ENCODE assay signal across 8 cellular contexts in the genomic region with DNA sequence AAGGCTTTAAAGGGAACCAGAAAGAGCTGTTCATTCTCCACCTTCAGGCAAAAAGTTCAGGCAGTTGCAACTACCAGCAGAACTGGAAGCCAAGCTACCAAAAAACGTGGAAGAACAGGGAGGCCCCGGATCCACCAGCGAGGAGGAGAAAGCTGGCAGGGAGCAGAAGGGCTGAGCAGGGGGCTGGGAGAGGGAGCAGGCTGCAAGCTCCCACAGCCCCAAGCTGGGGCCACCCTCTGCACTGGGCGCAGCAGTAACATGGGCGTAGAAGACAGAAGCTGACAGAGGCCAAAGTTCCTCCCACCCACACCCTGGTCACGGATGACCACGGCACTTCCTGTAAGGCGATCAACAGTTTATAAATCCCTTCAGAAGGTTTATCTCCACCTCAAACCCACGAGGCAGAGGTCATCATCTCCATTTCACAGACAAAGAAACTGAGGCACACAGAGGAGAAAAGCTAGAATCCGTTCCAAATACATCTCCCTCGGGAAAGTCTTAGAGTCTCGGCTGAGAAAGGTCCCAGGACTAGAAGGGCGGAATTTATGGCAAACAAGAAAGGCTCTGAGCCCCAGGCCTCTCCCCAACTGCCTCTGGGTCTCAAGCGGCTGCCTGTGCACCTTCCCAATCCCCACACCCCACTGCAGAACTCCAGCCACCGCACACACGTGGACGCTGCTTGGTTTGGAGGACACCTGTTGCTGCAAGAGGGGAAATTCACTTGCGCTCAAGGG. TPM values are rescaled to one million over a fixed set of nuclear protein-coding genes. Genes with fewer than 3 reads are reported as not detected.
DNase-seq lines count a peak whose midpoint lies in the region; ATAC-seq and TF ChIP-seq lines count a peak whose summit lies in the region.

No MANE protein-coding gene starts in this region.

- TF ChIP-seq CTCF in AG04450 (IDR thresholded peaks at IDR 0.05; ENCODE audit: low read depth, low read length) (no peak), astrocyte of the cerebellum (IDR thresholded peaks at IDR 0.05; ENCODE audit: low read depth, low read length, missing control alignments) (no peak), lower lobe of right lung (IDR thresholded peaks at IDR 0.05) (no peak)

- DNase-seq in AG04450 (ENCODE audit: low read depth, low spot score) (no peak), astrocyte of the cerebellum (ENCODE audit: low read depth) (no peak), lower lobe of right lung (peak; percentile 69), cerebellar nuclear complex (lab: John Stamatoyannopoulos, UW) (no peak)
- no peak for DNase-seq in effector memory CD4-positive, alpha-beta T cell

- H3K9me3 ChIP-seq in AG04450 (ENCODE audit: control insufficient read depth, insufficient read depth, low read length): no peaks in the 10 kb centered on the region; the same call in 1 of the 2 replicates
- H3K9me3 ChIP-seq in HUES48 (ENCODE audit: control insufficient read depth, insufficient read depth, low read length): no peaks in the 10 kb centered on the region
- H3K9me3 ChIP-seq in lower lobe of right lung: no peaks in the 10 kb centered on the region
- no peaks in the 10 kb centered on the region for H3K9me3 ChIP-seq in effector memory CD4-positive, alpha-beta T cell (ENCODE audit: control insufficient read depth, low read length)

- H3K36me3 ChIP-seq in HUES48 (ENCODE audit: control insufficient read depth, insufficient read depth, low read length): no peaks in the 10 kb centered on the region
- no peaks in the 10 kb centered on the region for H3K36me3 ChIP-seq in lower lobe of right lung
- no peaks in the 10 kb centered on the region for H3K36me3 ChIP-seq in urinary bladder (ENCODE audit: insufficient read depth)
- H3K36me3 ChIP-seq in effector memory CD4-positive, alpha-beta T cell (ENCODE audit: control insufficient read depth, insufficient read depth, low read length): no peaks in the 10 kb centered on the region

- intact Hi-C loops in lower lobe of right lung (cut with DNase I): no loop called here

- in situ Hi-C loops in astrocyte of the cerebellum (cut with HindIII; ENCODE audit: low sequenced_read_pairs): no loop called here

- POLR2A ChIA-PET in AG04450 (lab: Yijun Ruan, JAX): interaction anchor here (1.4 kb wide), 1 partner anchor 22 kb away, joined by 3 read pairs; no protein-coding TSS in a partner anchor

- H3K27ac ChIP-seq in AG04450 (ENCODE audit: low read depth, low read length) (peak overlapping the region; percentile 59), HUES48 (ENCODE audit: low read depth, low read length) (no peak overlapping the region), lower lobe of right lung (peak overlapping the region; percentile 78), urinary bladder (ENCODE audit: low read depth) (peak overlapping the region; percentile 19)
- H3K27ac ChIP-seq in effector memory CD4-positive, alpha-beta T cell (ENCODE audit: insufficient read depth, low read length, poor library complexity, severe bottlenecking): no peak overlapping the region

- CTCF ChIA-PET in AG04450 (lab: Charles Lee): interaction anchor here (0.8 to 2.0 kb wide), 2 partner anchors 26 to 82 kb away, joined by 3 to 5 read pairs; partner anchors contain the start of gene CYP46A1

- H3K4me1 ChIP-seq in HUES48 (ENCODE audit: control insufficient read depth, insufficient read depth, low read length) (peaks cover 25% of the 10 kb centered on the region), lower lobe of right lung (peaks cover 65% of the 10 kb centered on the region), urinary bladder (ENCODE audit: insufficient read depth) (no peaks in the 10 kb centered on the region)
- peaks cover 15% of the 10 kb centered on the region for H3K4me1 ChIP-seq in effector memory CD4-positive, alpha-beta T cell (ENCODE audit: control insufficient read depth, insufficient read depth, low read length, poor library complexity, severe bottlenecking)

- H3K27me3 ChIP-seq in AG04450 (ENCODE audit: control insufficient read depth, insufficient read depth, low read length) (no peaks in the 10 kb centered on the region), HUES48 (ENCODE audit: control insufficient read depth, insufficient read depth, low read length) (peaks cover 32% of the 10 kb centered on the region), lower lobe of right lung (ENCODE audit: low read depth) (peaks cover 6% of the 10 kb centered on the region)
- H3K27me3 ChIP-seq in effector memory CD4-positive, alpha-beta T cell (replicated peaks; ENCODE audit: control insufficient read depth, insufficient read depth, low read length, poor library complexity, severe bottlenecking): no peaks in the 10 kb centered on the region

- ATAC-seq in lower lobe of right lung (peak in 1 of 2 donors; percentile 13), HG02840 (IDR thresholded peaks at IDR 0.05; ENCODE audit: low FRiP score, unreplicated experiment) (no peak)

- H3K4me3 ChIP-seq in AG04450 (ENCODE audit: low read depth, low read length): peak overlapping the region; percentile 63
- peak overlapping the region; percentile 58 for H3K4me3 ChIP-seq in HUES48 (ENCODE audit: low read depth, low read length)
- H3K4me3 ChIP-seq in astrocyte of the cerebellum (ENCODE audit: low read depth, low read length): peak overlapping the region; percentile 46
- peak overlapping the region; percentile 89 for H3K4me3 ChIP-seq in lower lobe of right lung
- peak overlapping the region; percentile 67 for H3K4me3 ChIP-seq in urinary bladder (ENCODE audit: low read depth, low read length)
- no peak overlapping the region for H3K4me3 ChIP-seq in effector memory CD4-positive, alpha-beta T cell (ENCODE audit: insufficient read depth, low read depth, low read length, poor library complexity, severe bottlenecking)

- 22% methylated on average over 18 of the region's 18 CpGs for WGBS in urinary bladder

- H3K9ac ChIP-seq in HUES48 (ENCODE audit: low read depth, low read length): no peak overlapping the region

RNA-seq across cellular contexts. Expression of gene CCDC85C, which starts 1.8 kb away (rescaled TPM):
- polyA plus RNA-seq in AG04450 (2011; rRNA removed) (7.2 and 8.5 TPM in 2 replicates), urinary bladder (36.0 TPM)
- polyA minus RNA-seq in AG04450 (2011; rRNA and poly(A)+ RNA removed): 11.3 and 13.8 TPM in 2 replicates
- total RNA-seq in lower lobe of right lung (15.3 TPM), urinary bladder (5.8 TPM)

RNA-seq across cellular contexts. Expression of gene HHIPL1, which starts 42.7 kb away (rescaled TPM):
- polyA plus RNA-seq in AG04450 (2011; rRNA removed) (1.1 and 1.2 TPM in 2 replicates), urinary bladder (2.1 TPM)
- polyA minus RNA-seq in AG04450 (2011; rRNA and poly(A)+ RNA removed): 1.3 and 1.7 TPM in 2 replicates
- total RNA-seq in lower lobe of right lung (1.6 TPM), urinary bladder (3.8 TPM)

Comparison
In these comparisons a context has a peak if more than half of its experiments do, and no peak if none do; other contexts are left out.
1. H3K27ac ChIP-seq: peak in AG04450 (single experiment), lower lobe of right lung (single experiment) and urinary bladder (single experiment); none in HUES48 (single experiment) and effector memory CD4-positive, alpha-beta T cell (single experiment).